In the genomic region with DNA sequence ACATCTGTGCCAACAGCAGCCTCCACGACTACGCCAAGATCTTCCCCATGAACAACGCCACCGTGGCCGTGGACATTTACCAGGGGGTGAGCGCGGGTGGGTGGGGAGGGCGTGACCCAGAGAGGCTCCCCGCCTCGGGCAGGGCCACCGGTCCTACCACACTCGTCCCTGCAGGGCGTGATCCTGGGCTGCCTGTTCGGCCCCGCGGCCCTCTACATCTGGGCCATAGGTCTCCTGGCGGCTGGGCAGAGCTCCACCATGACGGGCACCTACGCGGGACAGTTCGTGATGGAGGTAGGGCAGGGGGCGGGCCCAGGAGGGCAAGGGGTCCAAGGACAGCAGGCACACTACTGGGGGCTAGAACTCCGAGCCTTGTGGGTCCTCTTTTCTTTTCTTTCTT, we compare ENCODE assay signal across 28 cellular contexts. TPM values are rescaled to one million over a fixed set of nuclear protein-coding genes. Genes with fewer than 3 reads are reported as not detected.
"Had no signal": no experiment of that assay in that cellular context is flagged by ENCODE, and none has a peak within 500 bp of the region (broad histone marks: within the 10 kb centered on the region; RNA-seq: fewer than 3 reads in every experiment).

No MANE protein-coding gene starts in this region.

- H3K27me3 ChIP-seq: breast epithelium, SJSA1 had no signal

- H3K9me3 ChIP-seq: breast epithelium, SJSA1 had no signal

- H3K9me3 Mint-ChIP-seq: activated CD8-positive, alpha-beta T cell treated with anti-CD3 and anti-CD28 coated beads for 36 hours; activated T-cell treated with anti-CD3 and anti-CD28 coated beads, Interleukin-2, amount 50 U/mL, for 72 hours; activated T-helper 2 cell treated with anti-CD3 and anti-CD28 coated beads, Interferon-gamma antibody, Interleukin-2, Interleukin-4, amounts not matched to agents 10 μg/mL and 5 μg/mL and 100 μg/mL, durations not matched to agents 14 hours and 24 hours and 36 hours; T-helper 1 cell treated with Interleukin-12 subunit alpha and Interleukin-12 subunit beta and Interleukin-4 antibody, amounts not matched to agents 30 μg/mL and 1 μg/mL, for 36 hours had no signal

- H3K27ac ChIP-seq: breast epithelium, SJSA1 had no signal

- H3K36me3 ChIP-seq: breast epithelium, SJSA1 had no signal

- H3K27ac Mint-ChIP-seq: activated CD8-positive, alpha-beta T cell treated with anti-CD3 and anti-CD28 coated beads for 36 hours; activated T-cell treated with anti-CD3 and anti-CD28 coated beads, Interleukin-2, amount 50 U/mL, for 72 hours; activated T-helper 2 cell treated with anti-CD3 and anti-CD28 coated beads, Interferon-gamma antibody, Interleukin-2, Interleukin-4, amounts not matched to agents 10 μg/mL and 5 μg/mL and 100 μg/mL, durations not matched to agents 14 hours and 24 hours and 36 hours; T-helper 1 cell treated with Interleukin-12 subunit alpha and Interleukin-12 subunit beta and Interleukin-4 antibody, amounts not matched to agents 30 μg/mL and 1 μg/mL, for 36 hours had no signal

- H3K4me1 ChIP-seq: breast epithelium had no signal

- H3K4me3 Mint-ChIP-seq: activated CD8-positive, alpha-beta T cell treated with anti-CD3 and anti-CD28 coated beads for 36 hours; activated T-cell treated with anti-CD3 and anti-CD28 coated beads, Interleukin-2, amount 50 U/mL, for 72 hours; T-helper 1 cell treated with Interleukin-12 subunit alpha and Interleukin-12 subunit beta and Interleukin-4 antibody, amounts not matched to agents 30 μg/mL and 1 μg/mL, for 36 hours had no signal

- DNase-seq: activated CD4-positive, alpha-beta T cell treated with anti-CD3 and anti-CD28 coated beads for 4 hours; activated CD8-positive, alpha-beta memory T cell treated with anti-CD3 and anti-CD28 coated beads, Interleukin-2, amount 50 U/mL, for 4 hours; activated CD8-positive, alpha-beta T cell treated with anti-CD3 and anti-CD28 coated beads for 36 hours; activated gamma-delta T cell treated with Interleukin-2 at 50 U/mL for 16 hours; activated naive CD4-positive, alpha-beta T cell treated with anti-CD3 and anti-CD28 coated beads, Interleukin-2, amount 50 U/mL, for 16 hours; activated T-cell treated with anti-CD3 and anti-CD28 coated beads, Interleukin-2, amount 50 U/mL, for 72 hours; aorta; caudate nucleus; KG1; NCI-H1048; NCI-H1417; NCI-H2029; NCI-H2107; NCI-H345; NCI-H510A; NCI-H69; NK-92 treated with Interleukin-12 subunit alpha and Interleukin-12 subunit beta, amount 100 ng/mL, for 24 hours; OCI-M1; SHP77 had no signal

- H3K4me3 ChIP-seq: breast epithelium, SJSA1 had no signal

- ATAC-seq: activated CD4-positive, CD25-positive, alpha-beta regulatory T cell treated with anti-CD3 and anti-CD28 coated beads, Interleukin-2, amount 50 U/mL, for 24 hours; activated CD8-positive, alpha-beta T cell treated with anti-CD3 and anti-CD28 coated beads for 36 hours; activated T-cell treated with anti-CD3 and anti-CD28 coated beads, Interleukin-2, amount 50 U/mL, for 72 hours; Panc1; SK-N-SH treated with all-trans-retinoic acid at 6 μM for 48 hours had no signal

RNA-seq across cellular contexts. Expression of a gene that starts 27.7 kb away (rescaled TPM):
- total RNA-seq: activated CD8-positive, alpha-beta T cell treated with anti-CD3 and anti-CD28 coated beads for 36 hours; activated T-cell treated with anti-CD3 and anti-CD28 coated beads, Interleukin-2, amount 50 U/mL, for 72 hours; activated T-helper 2 cell treated with anti-CD3 and anti-CD28 coated beads, Interferon-gamma antibody, Interleukin-2, Interleukin-4, amounts not matched to agents 10 μg/mL and 5 μg/mL and 100 μg/mL, durations not matched to agents 14 hours and 24 hours and 36 hours; LHCN-M2; M059J; SJSA1 had no signal

RNA-seq across cellular contexts. Expression of a gene that starts 34.5 kb away (rescaled TPM):
- total RNA-seq: activated CD8-positive, alpha-beta T cell treated with anti-CD3 and anti-CD28 coated beads for 36 hours; activated T-cell treated with anti-CD3 and anti-CD28 coated beads, Interleukin-2, amount 50 U/mL, for 72 hours; activated T-helper 2 cell treated with anti-CD3 and anti-CD28 coated beads, Interferon-gamma antibody, Interleukin-2, Interleukin-4, amounts not matched to agents 10 μg/mL and 5 μg/mL and 100 μg/mL, durations not matched to agents 14 hours and 24 hours and 36 hours; aorta; LHCN-M2; M059J; SJSA1 had no signal
